18 cellular contexts compared by ENCODE assay signal in genomic region chr7:25754751-25755150, GRCh38.
"Had no signal": no experiment of that assay in that cellular context is flagged by ENCODE, and none has a peak within 500 bp of the region (broad histone marks: within the 10 kb centered on the region; RNA-seq: fewer than 3 reads in every experiment).

No MANE protein-coding gene starts in this region.

- H3K27ac ChIP-seq: brain microvascular endothelial cell, ovary, SJSA1 had no signal

- H3K36me3 Mint-ChIP-seq: activated naive CD4-positive, alpha-beta T cell treated with anti-CD3 and anti-CD28 coated beads, Interleukin-2, amount 50 U/mL, for 72 hours; memory B cell; natural killer cell; WTC11 had no signal

- DNase-seq: activated CD4-positive, alpha-beta T cell treated with anti-CD3 and anti-CD28 coated beads for 48 hours; activated CD8-positive, alpha-beta T cell treated with anti-CD3 and anti-CD28 coated beads for 36 hours; activated gamma-delta T cell; activated T-cell treated with anti-CD3 and anti-CD28 coated beads, Interleukin-2, amount 50 U/mL, for 48 hours; amniotic stem cell; brain microvascular endothelial cell; left ventricle myocardium superior; natural killer cell; stimulated activated CD4-positive, alpha-beta T cell treated with anti-CD3 and anti-CD28 coated beads, Interleukin-4, amount 100 ng/mL, for 24 hours; stimulated activated naive CD4-positive, alpha-beta T cell; SW 1271 had no signal

- H3K4me3 Mint-ChIP-seq: activated CD8-positive, alpha-beta T cell treated with anti-CD3 and anti-CD28 coated beads for 36 hours; memory B cell; natural killer cell; WTC11 had no signal

- H3K4me1 Mint-ChIP-seq: memory B cell, natural killer cell had no signal

- H3K27me3 ChIP-seq: brain microvascular endothelial cell, dorsolateral prefrontal cortex, ovary, SJSA1 had no signal

- H3K9me3 ChIP-seq: ovary, SJSA1 had no signal

- ATAC-seq: activated CD8-positive, alpha-beta T cell treated with anti-CD3 and anti-CD28 coated beads for 36 hours; activated naive CD4-positive, alpha-beta T cell treated with anti-CD3 and anti-CD28 coated beads, Interleukin-2, amount 50 U/mL, for 72 hours; natural killer cell; WTC11 had no signal

- H3K9me3 Mint-ChIP-seq: activated CD8-positive, alpha-beta T cell treated with anti-CD3 and anti-CD28 coated beads for 36 hours; activated naive CD4-positive, alpha-beta T cell treated with anti-CD3 and anti-CD28 coated beads, Interleukin-2, amount 50 U/mL, for 72 hours; memory B cell; natural killer cell; WTC11 had no signal

- H3K27ac Mint-ChIP-seq: activated CD8-positive, alpha-beta T cell treated with anti-CD3 and anti-CD28 coated beads for 36 hours; activated naive CD4-positive, alpha-beta T cell treated with anti-CD3 and anti-CD28 coated beads, Interleukin-2, amount 50 U/mL, for 72 hours; memory B cell; natural killer cell; WTC11 had no signal

- H3K4me3 ChIP-seq: dorsolateral prefrontal cortex, ovary, SJSA1, skin epidermis had no signal

- H3K36me3 ChIP-seq: brain microvascular endothelial cell, ovary, SJSA1 had no signal
